In the genomic region with DNA sequence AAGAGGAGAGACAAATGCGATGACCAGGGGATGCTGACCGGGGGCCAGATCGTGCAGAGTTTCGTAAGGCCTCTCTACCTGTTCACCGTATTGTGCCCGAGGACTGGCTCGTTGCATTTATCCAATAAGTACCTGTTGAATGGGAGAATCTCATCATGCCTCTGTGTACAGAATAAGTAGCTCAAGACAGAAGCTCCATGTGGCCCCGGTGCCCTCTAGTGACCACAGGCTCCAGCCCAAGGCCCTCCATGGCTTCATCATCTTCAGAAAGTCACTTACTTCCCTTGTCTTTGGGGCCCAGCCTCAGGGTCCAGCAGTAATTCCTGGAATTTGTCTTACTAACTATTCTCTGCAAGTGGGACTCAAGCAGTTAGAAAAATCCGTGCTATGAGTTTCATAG, we compare ENCODE assay signal across 7 cellular contexts.
DNase-seq lines count a peak whose midpoint lies in the region; ATAC-seq and TF ChIP-seq lines count a peak whose summit lies in the region.

No MANE protein-coding gene starts in this region.

- no peak for ATAC-seq in HG03039 (IDR thresholded peaks at IDR 0.05; ENCODE audit: unreplicated experiment)

- H3K27ac ChIP-seq in adrenal gland, result no peak overlapping the region
- no peak overlapping the region for H3K27ac ChIP-seq in effector memory CD4-positive, alpha-beta T cell (ENCODE audit: insufficient read depth, low read length, poor library complexity, severe bottlenecking)
- H3K27ac ChIP-seq in coronary artery, result no peak overlapping the region

- H3K27me3 ChIP-seq in adrenal gland, result no peaks in the 10 kb centered on the region
- H3K27me3 ChIP-seq in effector memory CD4-positive, alpha-beta T cell (replicated peaks; ENCODE audit: control insufficient read depth, insufficient read depth, low read length, poor library complexity, severe bottlenecking), result no peaks in the 10 kb centered on the region

- H3K4me3 ChIP-seq in adrenal gland (no peak overlapping the region), coronary artery (no peak overlapping the region)
- no peak overlapping the region for H3K4me3 ChIP-seq in effector memory CD4-positive, alpha-beta T cell (ENCODE audit: insufficient read depth, low read depth, low read length, poor library complexity, severe bottlenecking)

- TF ChIP-seq CTCF in adrenal gland (IDR thresholded peaks at IDR 0.05), result peak; percentile 7 to 46 (median 42)
- TF ChIP-seq CTCF in coronary artery (IDR thresholded peaks at IDR 0.05), result no peak

- H3K9me3 ChIP-seq in adrenal gland (replicated peaks in 1 of 3), result no peaks in the 10 kb centered on the region
- no peaks in the 10 kb centered on the region for H3K9me3 ChIP-seq in effector memory CD4-positive, alpha-beta T cell (ENCODE audit: control insufficient read depth, low read length)

- H3K36me3 ChIP-seq in adrenal gland (replicated peaks in 1 of 2), result no peaks in the 10 kb centered on the region
- H3K36me3 ChIP-seq in effector memory CD4-positive, alpha-beta T cell (ENCODE audit: control insufficient read depth, insufficient read depth, low read length), result no peaks in the 10 kb centered on the region

- 83 to 86% (median 84%) methylated on average over 9 of the region's 9 CpGs for WGBS in adrenal gland, 4 donors

- intact Hi-C loops in adrenal gland (cut with DNase I), result no loop called here

- no peak for TF ChIP-seq POLR2A in adrenal gland (IDR thresholded peaks at IDR 0.05)

- peak; percentile 16 for DNase-seq in GM03348 (ENCODE audit: low spot score)
- peak; percentile 58 for DNase-seq in MV-4-11 (lab: John Stamatoyannopoulos, UW)
- peak; percentile 33 to 80 (median 67) for DNase-seq in adrenal gland
- peak; percentile 57 for DNase-seq in kidney tubule cell (ENCODE audit: low spot score)
- DNase-seq in effector memory CD4-positive, alpha-beta T cell, result no peak
- DNase-seq in coronary artery (ENCODE audit: low spot score), result no peak

- no peaks in the 10 kb centered on the region for H3K4me1 ChIP-seq in adrenal gland (replicated peaks in 1 of 2)
- H3K4me1 ChIP-seq in effector memory CD4-positive, alpha-beta T cell (ENCODE audit: control insufficient read depth, insufficient read depth, low read length, poor library complexity, severe bottlenecking), result no peaks in the 10 kb centered on the region

Comparison
In these comparisons a context has a peak if more than half of its experiments do, and no peak if none do; other contexts are left out.
1. DNase-seq: peak in GM03348 (single experiment), MV-4-11 (single experiment), adrenal gland (7 of 7) and kidney tubule cell (single experiment); none in effector memory CD4-positive, alpha-beta T cell (0 of 3) and coronary artery (single experiment).